In the genomic region with DNA sequence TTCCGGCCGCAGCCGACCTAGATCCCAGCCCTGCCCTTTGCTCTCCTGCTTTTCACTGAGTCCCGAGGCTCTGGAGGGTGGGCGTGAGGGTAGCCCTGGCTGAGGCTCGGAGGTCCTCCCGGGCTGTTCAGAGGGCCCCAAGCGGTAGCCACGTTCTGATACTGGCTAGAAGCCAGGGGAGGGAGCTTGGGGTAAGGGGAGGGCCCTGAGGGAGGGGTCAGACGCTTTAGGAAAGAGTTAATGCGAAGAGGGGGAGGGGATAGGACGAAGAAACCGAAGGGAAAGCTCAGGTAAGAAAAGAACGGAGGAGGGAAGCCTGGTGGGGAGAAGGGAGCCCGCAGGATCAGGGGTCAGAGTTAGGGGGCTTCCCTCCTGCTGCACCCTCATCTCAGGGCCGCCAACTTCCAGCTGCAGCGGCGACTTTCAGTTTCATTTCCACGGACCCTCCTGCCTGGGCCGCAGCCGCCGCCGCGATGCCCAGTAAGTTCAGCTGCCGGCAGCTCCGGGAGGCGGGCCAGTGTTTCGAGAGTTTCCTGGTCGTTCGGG, we compare ENCODE assay signal across 8 cellular contexts. TPM values are rescaled to one million over a fixed set of nuclear protein-coding genes. Genes with fewer than 3 reads are reported as not detected.
DNase-seq lines count a peak whose midpoint lies in the region; ATAC-seq and TF ChIP-seq lines count a peak whose summit lies in the region.

A gene with protein sequence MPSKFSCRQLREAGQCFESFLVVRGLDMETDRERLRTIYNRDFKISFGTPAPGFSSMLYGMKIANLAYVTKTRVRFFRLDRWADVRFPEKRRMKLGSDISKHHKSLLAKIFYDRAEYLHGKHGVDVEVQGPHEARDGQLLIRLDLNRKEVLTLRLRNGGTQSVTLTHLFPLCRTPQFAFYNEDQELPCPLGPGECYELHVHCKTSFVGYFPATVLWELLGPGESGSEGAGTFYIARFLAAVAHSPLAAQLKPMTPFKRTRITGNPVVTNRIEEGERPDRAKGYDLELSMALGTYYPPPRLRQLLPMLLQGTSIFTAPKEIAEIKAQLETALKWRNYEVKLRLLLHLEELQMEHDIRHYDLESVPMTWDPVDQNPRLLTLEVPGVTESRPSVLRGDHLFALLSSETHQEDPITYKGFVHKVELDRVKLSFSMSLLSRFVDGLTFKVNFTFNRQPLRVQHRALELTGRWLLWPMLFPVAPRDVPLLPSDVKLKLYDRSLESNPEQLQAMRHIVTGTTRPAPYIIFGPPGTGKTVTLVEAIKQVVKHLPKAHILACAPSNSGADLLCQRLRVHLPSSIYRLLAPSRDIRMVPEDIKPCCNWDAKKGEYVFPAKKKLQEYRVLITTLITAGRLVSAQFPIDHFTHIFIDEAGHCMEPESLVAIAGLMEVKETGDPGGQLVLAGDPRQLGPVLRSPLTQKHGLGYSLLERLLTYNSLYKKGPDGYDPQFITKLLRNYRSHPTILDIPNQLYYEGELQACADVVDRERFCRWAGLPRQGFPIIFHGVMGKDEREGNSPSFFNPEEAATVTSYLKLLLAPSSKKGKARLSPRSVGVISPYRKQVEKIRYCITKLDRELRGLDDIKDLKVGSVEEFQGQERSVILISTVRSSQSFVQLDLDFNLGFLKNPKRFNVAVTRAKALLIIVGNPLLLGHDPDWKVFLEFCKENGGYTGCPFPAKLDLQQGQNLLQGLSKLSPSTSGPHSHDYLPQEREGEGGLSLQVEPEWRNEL (plus strand): TSS at position 220 of the 546 bp plus-strand sequence. CDS start 254 bp downstream, at position 474.

- H3K27me3 ChIP-seq in left lung = no peaks in the 10 kb centered on the region

- H3K4me1 ChIP-seq in left lung = peaks cover 0 to 42% of the 10 kb centered on the region in 2 donors

- peak within 1 kb of the TSS; percentile 89 to 90 for H3K4me3 ChIP-seq in left lung

- no peaks in the 10 kb centered on the region for H3K9me3 ChIP-seq in left lung

- H3K27ac ChIP-seq in left lung = peak within 1 kb of the TSS; percentile 90 to 95

- DNase-seq in SIG-M5 treated with dmso at 0.1 percent for 504 hours (lab: John Stamatoyannopoulos, UW; ENCODE audit: unreplicated experiment) = peak; percentile 38
- DNase-seq in SIG-M5 (lab: John Stamatoyannopoulos, UW) = no peak
- DNase-seq in NCI-H345 (lab: John Stamatoyannopoulos, UW) = peak; percentile 67
- DNase-seq in activated CD4-positive, alpha-beta T cell treated with anti-CD3 and anti-CD28 coated beads for 48 hours = peak; percentile 72
- peak; percentile 43 for DNase-seq in dedifferentiated amniotic fluid mesenchymal stem cell (ENCODE audit: extremely low spot score)
- DNase-seq in left lung = peak; percentile 78 to 92
- peak; percentile 40 for DNase-seq in stimulated activated CD4-positive, alpha-beta T cell treated with anti-CD3 and anti-CD28 coated beads, Interleukin-4, amount 100 ng/mL, for 1 hour

- ATAC-seq in HG03103 (IDR thresholded peaks at IDR 0.05; ENCODE audit: low read depth, unreplicated experiment) (peak; percentile 52), left lung (peak; percentile 75)

- intact Hi-C loops in left lung (cut with DNase I) = loop anchor here in 1 of 2 donors (10.0 kb wide), 1 partner anchor 50 kb away; no protein-coding TSS in a partner anchor

- peaks cover 0 to 28% of the 10 kb centered on the region in 2 donors for H3K36me3 ChIP-seq in left lung

- no peak for TF ChIP-seq CTCF in left lung (IDR thresholded peaks at IDR 0.05)

RNA-seq across cellular contexts. Expression of the gene that starts here (rescaled TPM):
- total RNA-seq in left lung = 10 to 100 TPM; 57.8 to 59.0 TPM
